Comparison of ENCODE assay signal across 9 cellular contexts in genomic region chr17:49741009-49741691, GRCh38. TPM values are rescaled to one million over a fixed set of nuclear protein-coding genes. Genes with fewer than 3 reads are reported as not detected.
DNase-seq lines count a peak whose midpoint lies in the region; ATAC-seq and TF ChIP-seq lines count a peak whose summit lies in the region.
"Had no signal": no experiment of that assay in that cellular context is flagged by ENCODE, and none has a peak within 500 bp of the region (broad histone marks: within the 10 kb centered on the region; RNA-seq: fewer than 3 reads in every experiment).

No MANE protein-coding gene starts in this region.

- peak overlapping the region; percentile 87 for H3K4me3 Mint-ChIP-seq in activated T-cell treated with anti-CD3 and anti-CD28 coated beads, Interleukin-2, amount 50 U/mL, for 4 hours

- H3K9me3 ChIP-seq in heart right ventricle (no peaks in the 10 kb centered on the region), upper lobe of left lung (no peaks in the 10 kb centered on the region)

- no peak for ATAC-seq in activated T-cell treated with anti-CD3 and anti-CD28 coated beads, Interleukin-2, amount 50 U/mL, for 4 hours
- ATAC-seq in heart right ventricle (peak in 4 of 8 donors; percentile 30 to 56 (median 44)), upper lobe of left lung (ENCODE audit: low FRiP score in 2 of 2) (no peak), HG03025 (IDR thresholded peaks at IDR 0.05; ENCODE audit: low FRiP score, unreplicated experiment) (no peak), HG03196 (IDR thresholded peaks at IDR 0.05; ENCODE audit: unreplicated experiment) (no peak)

- intact Hi-C loops in heart right ventricle (cut with DNase I): no loop called here

- H3K4me3 ChIP-seq in heart right ventricle (peak overlapping the region in 2 of 10 donors; percentile 3 to 42), upper lobe of left lung (peak overlapping the region in 1 of 4 donors; percentile 1)

- H3K36me3 ChIP-seq in heart right ventricle: no peaks in the 10 kb centered on the region
- H3K36me3 ChIP-seq in upper lobe of left lung: no peaks in the 10 kb centered on the region

- DNase-seq in activated T-cell treated with anti-CD3 and anti-CD28 coated beads, Interleukin-2, amount 50 U/mL, for 4 hours: no peak
- DNase-seq in activated T-cell treated with anti-CD3 and anti-CD28 coated beads, Interleukin-2, amount 50 U/mL, for 48 hours: no peak
- peak; percentile 18 for DNase-seq in SKM-1 (lab: John Stamatoyannopoulos, UW; ENCODE audit: unreplicated experiment)
- no peak for DNase-seq in heart right ventricle
- DNase-seq in upper lobe of left lung: no peak
- DNase-seq in NCI-H1048 (lab: John Stamatoyannopoulos, UW): no peak
- DNase-seq: left cardiac atrium had no signal

- no peak for TF ChIP-seq POLR2A in upper lobe of left lung (IDR thresholded peaks at IDR 0.05)

- WGBS in heart right ventricle, 2 donors: 39 to 43% methylated on average over 5 of the region's 5 CpGs
- 47 to 60% methylated on average over 5 of the region's 5 CpGs for WGBS in upper lobe of left lung, 2 donors

- TF ChIP-seq EP300 in upper lobe of left lung (IDR thresholded peaks at IDR 0.05): no peak

- peaks cover 92% of the 10 kb centered on the region for H3K4me1 Mint-ChIP-seq in activated T-cell treated with anti-CD3 and anti-CD28 coated beads, Interleukin-2, amount 50 U/mL, for 4 hours (ENCODE audit: low read depth)

- H3K4me1 ChIP-seq in heart right ventricle (peaks cover 18 to 91% (median 75%) of the 10 kb centered on the region in 9 donors), upper lobe of left lung (peaks cover 41 to 54% (median 51%) of the 10 kb centered on the region in 4 donors)

- TF ChIP-seq CTCF in heart right ventricle (IDR thresholded peaks at IDR 0.05): no peak
- TF ChIP-seq CTCF in upper lobe of left lung (IDR thresholded peaks at IDR 0.05): no peak

- no peaks in the 10 kb centered on the region for H3K27me3 Mint-ChIP-seq in activated T-cell treated with anti-CD3 and anti-CD28 coated beads, Interleukin-2, amount 50 U/mL, for 4 hours (ENCODE audit: low read depth)

- H3K36me3 Mint-ChIP-seq in activated T-cell treated with anti-CD3 and anti-CD28 coated beads, Interleukin-2, amount 50 U/mL, for 4 hours (ENCODE audit: insufficient read depth): peaks cover 10% of the 10 kb centered on the region

- H3K27me3 ChIP-seq in heart right ventricle (no peaks in the 10 kb centered on the region), upper lobe of left lung (no peaks in the 10 kb centered on the region)

- H3K9me3 Mint-ChIP-seq in activated T-cell treated with anti-CD3 and anti-CD28 coated beads, Interleukin-2, amount 50 U/mL, for 4 hours: no peaks in the 10 kb centered on the region

- H3K27ac ChIP-seq in heart right ventricle: peak overlapping the region in 9 of 10 donors; percentile 51 to 87 (median 69)
- peak overlapping the region; percentile 72 to 85 (median 78) for H3K27ac ChIP-seq in upper lobe of left lung

RNA-seq across cellular contexts. Expression of gene FAM117A, which starts 22.8 kb away (rescaled TPM):
- total RNA-seq in activated T-cell treated with anti-CD3 and anti-CD28 coated beads, Interleukin-2, amount 50 U/mL, for 4 hours: 10 to 100 TPM; 10.3 to 12.1 (median 11.6) TPM
- total RNA-seq in heart right ventricle: 10 to 100 TPM in 6 of 10 donors, 1 to 10 TPM in 4; 4.0 to 14.0 (median 10.5) TPM
- 1 to 10 TPM; 6.1 to 7.6 TPM for polyA plus RNA-seq in heart right ventricle
- total RNA-seq in upper lobe of left lung: 10 to 100 TPM; 15.1 to 22.0 (median 18.2) TPM

RNA-seq across cellular contexts. Expression of gene SLC35B1, which starts 33.4 kb away (rescaled TPM):
- 10 to 100 TPM; 89.1 to 90.4 (median 90.3) TPM for total RNA-seq in activated T-cell treated with anti-CD3 and anti-CD28 coated beads, Interleukin-2, amount 50 U/mL, for 4 hours
- total RNA-seq in heart right ventricle (10 to 100 TPM; 60.5 to 92.4 (median 69.1) TPM), upper lobe of left lung (10 to 100 TPM; 16.2 to 57.4 (median 42.2) TPM)
- 100 to 1,000 TPM in 1 of 2 donors, 10 to 100 TPM in 1; 68.8 to 146 TPM for polyA plus RNA-seq in heart right ventricle

RNA-seq across cellular contexts. Expression of gene KAT7, which starts 47.3 kb away (rescaled TPM):
- total RNA-seq in activated T-cell treated with anti-CD3 and anti-CD28 coated beads, Interleukin-2, amount 50 U/mL, for 4 hours: 10 to 100 TPM; 59.4 to 66.6 (median 63.8) TPM
- total RNA-seq in heart right ventricle (10 to 100 TPM; 48.9 to 81.3 (median 66.3) TPM), upper lobe of left lung (10 to 100 TPM; 30.1 to 57.4 (median 49.8) TPM)
- polyA plus RNA-seq in heart right ventricle: 10 to 100 TPM in 1 of 2 donors, 1 to 10 TPM in 1; 5.9 to 16.7 TPM
